ENCODE assay signal across 1 cellular context in genomic region chr1:223219318-223219635, GRCh38.
TF ChIP-seq lines count a peak whose summit lies in the region.

No MANE protein-coding gene starts in this region.

TF ChIP-seq in GM23338, 12 proteins besides CTCF, POLR2A, EP300 and RAD21 (continued from another document):
- TF ChIP-seq ZNF462 (CRISPR knock-in tag; IDR thresholded peaks at IDR 0.05), result no peak
- TF ChIP-seq JUNB (IDR thresholded peaks at IDR 0.05; ENCODE audit: unreplicated experiment), result no peak
- TF ChIP-seq ETS1 (IDR thresholded peaks at IDR 0.05), result no peak
- TF ChIP-seq ZNF114 (CRISPR knock-in tag; IDR thresholded peaks at IDR 0.05), result no peak
- no peak for TF ChIP-seq EZH2phosphoT487 (IDR thresholded peaks at IDR 0.05; ENCODE audit: unreplicated experiment)
- TF ChIP-seq EZH2 (IDR thresholded peaks at IDR 0.05; ENCODE audit: low read depth, unreplicated experiment), result no peak
- no peak for TF ChIP-seq POLR2AphosphoS5 (IDR thresholded peaks at IDR 0.05; ENCODE audit: low read depth)
- no peak for TF ChIP-seq STAT1 (IDR thresholded peaks at IDR 0.05; ENCODE audit: unreplicated experiment)
- TF ChIP-seq CREB1 (CRISPR knock-in tag; IDR thresholded peaks at IDR 0.05; ENCODE audit: low read depth), result no peak
- TF ChIP-seq ZNF331 (CRISPR knock-in tag; IDR thresholded peaks at IDR 0.05; ENCODE audit: low read depth), result no peak
- TF ChIP-seq NANOG (IDR thresholded peaks at IDR 0.05; ENCODE audit: borderline replicate concordance), result no peak
